ENCODE assay signal across 9 cellular contexts in the genomic region with DNA sequence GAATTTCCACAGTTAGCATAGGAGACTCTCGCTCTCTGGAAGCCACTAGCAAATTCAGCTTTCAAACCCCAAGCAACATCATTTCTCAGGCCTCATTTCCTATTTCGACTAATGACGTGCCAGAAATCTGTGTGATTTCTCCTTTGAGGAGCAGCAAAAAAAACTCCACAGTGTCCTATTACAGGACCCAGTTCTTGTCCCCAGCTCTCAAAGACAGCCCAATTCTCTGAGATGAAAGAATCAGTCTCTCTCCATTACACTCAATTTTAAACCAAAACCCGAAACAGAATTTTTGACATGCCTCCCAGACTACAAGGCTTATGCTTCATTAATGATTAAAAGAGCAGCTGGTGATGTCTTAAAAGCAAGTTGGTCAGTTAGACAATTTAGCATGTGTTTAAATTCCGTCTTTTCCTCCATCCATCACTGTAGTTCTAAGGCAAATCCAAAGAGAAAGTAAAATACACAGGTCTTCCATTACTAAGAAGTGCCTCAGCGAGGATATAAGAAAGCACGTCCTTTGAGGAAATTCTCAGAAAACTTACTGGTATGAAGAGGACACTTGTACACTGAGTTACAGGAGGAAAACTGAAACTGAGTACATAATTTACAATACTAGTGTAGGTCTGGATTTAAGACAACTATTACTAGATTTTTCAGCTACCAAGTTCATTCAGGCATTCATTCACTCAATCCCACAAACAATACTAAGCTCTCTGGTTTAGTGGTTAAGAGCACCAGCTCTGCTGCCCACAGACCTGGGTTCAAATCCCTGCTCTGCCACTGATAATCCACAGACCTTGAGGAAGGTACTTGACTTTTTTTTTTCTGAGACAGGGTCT. TPM values are rescaled to one million over a fixed set of nuclear protein-coding genes. Genes with fewer than 3 reads are reported as not detected.
DNase-seq lines count a peak whose midpoint lies in the region; ATAC-seq lines count a peak whose summit lies in the region.
"Had no signal": no experiment of that assay in that cellular context is flagged by ENCODE, and none has a peak within 500 bp of the region (broad histone marks: within the 10 kb centered on the region; RNA-seq: fewer than 3 reads in every experiment).

No MANE protein-coding gene starts in this region.

- H3K9me3 Mint-ChIP-seq in CD4-positive, CD25-positive, alpha-beta regulatory T cell = no peaks in the 10 kb centered on the region
- H3K9me3 Mint-ChIP-seq in T-helper 1 cell treated with Interleukin-12 subunit alpha and Interleukin-12 subunit beta and Interleukin-4 antibody, amounts not matched to agents 30 μg/mL and 1 μg/mL, for 36 hours = no peaks in the 10 kb centered on the region

- DNase-seq in CD4-positive, CD25-positive, alpha-beta regulatory T cell = peak in 1 of 3 donors; percentile 87
- DNase-seq in fibroblast of the conjunctiva (ENCODE audit: low read depth) (peak; percentile 24), skeletal muscle cell (ENCODE audit: low read depth) (no peak), HT-29 (ENCODE audit: low spot score) (no peak), NCI-H774 (lab: John Stamatoyannopoulos, UW) (no peak)

- H3K36me3 Mint-ChIP-seq in CD4-positive, CD25-positive, alpha-beta regulatory T cell = peaks cover 17% of the 10 kb centered on the region
- peaks cover 21% of the 10 kb centered on the region for H3K36me3 Mint-ChIP-seq in T-helper 1 cell treated with Interleukin-12 subunit alpha and Interleukin-12 subunit beta and Interleukin-4 antibody, amounts not matched to agents 30 μg/mL and 1 μg/mL, for 36 hours (ENCODE audit: low read depth)

- H3K4me1 ChIP-seq in CD4-positive, CD25-positive, alpha-beta regulatory T cell (ENCODE audit: control insufficient read depth, insufficient read depth, low read length, poor library complexity, severe bottlenecking) = peaks cover 51% of the 10 kb centered on the region

- peaks cover 5% of the 10 kb centered on the region for H3K36me3 ChIP-seq in CD4-positive, CD25-positive, alpha-beta regulatory T cell (ENCODE audit: control insufficient read depth, insufficient read depth, low read length)

- H3K4me3 Mint-ChIP-seq in CD4-positive, CD25-positive, alpha-beta regulatory T cell = peak overlapping the region; percentile 78 to 88 (median 83)
- peak overlapping the region; percentile 76 for H3K4me3 Mint-ChIP-seq in T-helper 1 cell treated with Interleukin-12 subunit alpha and Interleukin-12 subunit beta and Interleukin-4 antibody, amounts not matched to agents 30 μg/mL and 1 μg/mL, for 36 hours
- H3K4me3 Mint-ChIP-seq: neural crest cell had no signal

- peaks cover 23 to 77% (median 57%) of the 10 kb centered on the region in 4 donors for H3K4me1 Mint-ChIP-seq in CD4-positive, CD25-positive, alpha-beta regulatory T cell
- peaks cover 52% of the 10 kb centered on the region for H3K4me1 Mint-ChIP-seq in T-helper 1 cell treated with Interleukin-12 subunit alpha and Interleukin-12 subunit beta and Interleukin-4 antibody, amounts not matched to agents 30 μg/mL and 1 μg/mL, for 36 hours (ENCODE audit: low read depth)

- H3K27ac ChIP-seq in CD4-positive, CD25-positive, alpha-beta regulatory T cell (ENCODE audit: insufficient read depth, low read length, poor library complexity, severe bottlenecking) = peak overlapping the region; percentile 84

- H3K27ac Mint-ChIP-seq in CD4-positive, CD25-positive, alpha-beta regulatory T cell = peak overlapping the region; percentile 96 to 100 (median 97)
- H3K27ac Mint-ChIP-seq in T-helper 1 cell treated with Interleukin-12 subunit alpha and Interleukin-12 subunit beta and Interleukin-4 antibody, amounts not matched to agents 30 μg/mL and 1 μg/mL, for 36 hours = peak overlapping the region; percentile 98

- no peaks in the 10 kb centered on the region for H3K27me3 Mint-ChIP-seq in CD4-positive, CD25-positive, alpha-beta regulatory T cell
- no peaks in the 10 kb centered on the region for H3K27me3 Mint-ChIP-seq in T-helper 1 cell treated with Interleukin-12 subunit alpha and Interleukin-12 subunit beta and Interleukin-4 antibody, amounts not matched to agents 30 μg/mL and 1 μg/mL, for 36 hours (ENCODE audit: low read depth)

- peak overlapping the region; percentile 86 for H3K4me3 ChIP-seq in CD4-positive, CD25-positive, alpha-beta regulatory T cell (ENCODE audit: low read depth, low read length)
- H3K4me3 ChIP-seq in skeletal muscle cell (ENCODE audit: low read depth, low read length) = peak overlapping the region; percentile 34

- H3K9me3 ChIP-seq in CD4-positive, CD25-positive, alpha-beta regulatory T cell (ENCODE audit: control insufficient read depth in 2 of 2, low read length in 2 of 2) = no peaks in the 10 kb centered on the region

- peak; percentile 24 to 53 for ATAC-seq in CD4-positive, CD25-positive, alpha-beta regulatory T cell (ENCODE audit: low read depth in 2 of 2)
- ATAC-seq in GM21381 (IDR thresholded peaks at IDR 0.05; ENCODE audit: unreplicated experiment) (peak; percentile 51), GM18867 (IDR thresholded peaks at IDR 0.05; ENCODE audit: unreplicated experiment) (no peak)

- H3K27me3 ChIP-seq in CD4-positive, CD25-positive, alpha-beta regulatory T cell (ENCODE audit: control insufficient read depth, insufficient read depth, low read length) = no peaks in the 10 kb centered on the region

RNA-seq across cellular contexts. Expression of a gene that starts 12.5 kb away (rescaled TPM):
- total RNA-seq in CD4-positive, CD25-positive, alpha-beta regulatory T cell = 50.8 TPM
- 1 to 10 TPM; 4.0 to 8.3 (median 6.1) TPM for polyA plus RNA-seq in CD4-positive, CD25-positive, alpha-beta regulatory T cell
- 5.9 and 8.8 TPM in 2 replicates for total RNA-seq in HT-29 (2014; rRNA removed; shearing (Covaris generic))

RNA-seq across cellular contexts. Expression of a gene that starts 12.9 kb away (rescaled TPM):
- total RNA-seq in CD4-positive, CD25-positive, alpha-beta regulatory T cell = not detected
- polyA plus RNA-seq in CD4-positive, CD25-positive, alpha-beta regulatory T cell = not detected
- total RNA-seq in HT-29 (2014; rRNA removed; shearing (Covaris generic)) = 0.03 and 0.78 TPM in 2 replicates
